In the genomic region with DNA sequence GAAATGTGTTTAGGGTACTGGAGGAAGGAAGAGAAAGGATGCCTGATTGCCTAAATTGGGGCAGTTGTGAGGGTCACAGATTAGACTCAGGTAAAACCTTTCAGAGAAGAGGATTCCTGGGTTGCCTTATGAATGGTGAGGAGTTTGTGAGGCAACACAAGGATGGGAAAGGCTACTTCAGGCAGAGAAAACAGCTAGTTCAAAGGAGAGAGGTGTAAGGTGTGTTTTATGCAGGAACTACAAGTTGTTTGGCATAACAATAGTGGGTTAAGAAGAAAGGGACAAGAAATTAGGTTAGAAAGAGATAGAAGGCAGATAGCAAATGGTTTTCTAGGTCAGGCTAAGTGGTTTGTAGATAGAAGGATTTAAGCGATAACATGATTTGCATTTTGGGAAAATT, we compare ENCODE assay signal across 8 cellular contexts.
"Had no signal": no experiment of that assay in that cellular context is flagged by ENCODE, and none has a peak within 500 bp of the region (broad histone marks: within the 10 kb centered on the region; RNA-seq: fewer than 3 reads in every experiment).

No MANE protein-coding gene starts in this region.

- H3K4me1 Mint-ChIP-seq: H9, IgD-negative memory B cell had no signal

- H3K9me3 Mint-ChIP-seq: IgD-negative memory B cell had no signal

- DNase-seq: GOT3, H9, HCEC 1CT, Karpas-422, KBM-7 had no signal

- H3K27ac ChIP-seq: KMS-11 had no signal

- FAIRE-seq: H54 had no signal

- H3K27ac Mint-ChIP-seq: H9, IgD-negative memory B cell had no signal

- H3K4me3 Mint-ChIP-seq: H9, IgD-negative memory B cell had no signal

- H3K27me3 Mint-ChIP-seq: IgD-negative memory B cell had no signal

- H3K4me2 ChIP-seq: KMS-11 had no signal

- H3K9ac ChIP-seq: KMS-11 had no signal
